ENCODE assay signal across 20 cellular contexts in genomic region chr16:72284042-72284789, GRCh38.
DNase-seq lines count a peak whose midpoint lies in the region; ATAC-seq and TF ChIP-seq lines count a peak whose summit lies in the region.
"Had no signal": no experiment of that assay in that cellular context is flagged by ENCODE, and none has a peak within 500 bp of the region (broad histone marks: within the 10 kb centered on the region; RNA-seq: fewer than 3 reads in every experiment).

No MANE protein-coding gene starts in this region.

- H3F3A ChIP-seq in PC-3 (ENCODE audit: low read length, unreplicated experiment) (no peaks in the 10 kb centered on the region), neural progenitor cell (ENCODE audit: low read depth) (no peaks in the 10 kb centered on the region)

- H3K4me1 ChIP-seq in PC-3 (ENCODE audit: insufficient read depth, low read length) (peaks cover 7% of the 10 kb centered on the region), neural progenitor cell (no peaks in the 10 kb centered on the region)
- H3K4me1 ChIP-seq: A549, Peyer's patch had no signal

- H3K27me3 ChIP-seq in PC-3 (ENCODE audit: low read length) (no peaks in the 10 kb centered on the region), neural progenitor cell (no peaks in the 10 kb centered on the region)
- H3K27me3 ChIP-seq: Peyer's patch had no signal

- H3K4me1 Mint-ChIP-seq in chondrocyte (ENCODE audit: low read depth) = peaks cover 19% of the 10 kb centered on the region
- H3K4me1 Mint-ChIP-seq in neural progenitor cell = peaks cover 6% of the 10 kb centered on the region
- H3K4me1 Mint-ChIP-seq in stimulated activated memory B cell treated with anti-CD40 and anti-IgM and Interleukin-4, amounts not matched to agents 10 μg/mL and 1 μg/mL and 100 μg/mL, for 72 hours = no peaks in the 10 kb centered on the region
- H3K4me1 Mint-ChIP-seq: CD4-positive, CD25-positive, alpha-beta regulatory T cell had no signal

- CTCF ChIA-PET in PC-3 (lab: Charles Lee) = no interaction called here

- ATAC-seq in PC-3 = peak; percentile 45; the same call in 1 of the 2 replicates
- ATAC-seq in stimulated activated memory B cell treated with anti-CD40 and anti-IgM and Interleukin-4, amounts not matched to agents 10 μg/mL and 1 μg/mL and 100 μg/mL, for 72 hours = no peak
- ATAC-seq: A549, HepG2 had no signal

- peak overlapping the region; percentile 63 for H3K27ac Mint-ChIP-seq in chondrocyte (ENCODE audit: unreplicated experiment)
- H3K27ac Mint-ChIP-seq in neural progenitor cell = peak overlapping the region; percentile 22
- H3K27ac Mint-ChIP-seq in stimulated activated memory B cell treated with anti-CD40 and anti-IgM and Interleukin-4, amounts not matched to agents 10 μg/mL and 1 μg/mL and 100 μg/mL, for 72 hours = no peak overlapping the region

- intact Hi-C loops in PC-3 (cut with micrococcal nuclease) (no loop called here), lower leg skin (cut with DNase I; ENCODE audit: low total_unique reads) (no loop called here)

- H3K9me3 Mint-ChIP-seq in chondrocyte (ENCODE audit: low read depth) = no peaks in the 10 kb centered on the region
- H3K9me3 Mint-ChIP-seq in neural progenitor cell = no peaks in the 10 kb centered on the region
- no peaks in the 10 kb centered on the region for H3K9me3 Mint-ChIP-seq in stimulated activated memory B cell treated with anti-CD40 and anti-IgM and Interleukin-4, amounts not matched to agents 10 μg/mL and 1 μg/mL and 100 μg/mL, for 72 hours

- H3K4me3 Mint-ChIP-seq in chondrocyte (ENCODE audit: unreplicated experiment) (no peak overlapping the region), neural progenitor cell (no peak overlapping the region)
- no peak overlapping the region for H3K4me3 Mint-ChIP-seq in stimulated activated memory B cell treated with anti-CD40 and anti-IgM and Interleukin-4, amounts not matched to agents 10 μg/mL and 1 μg/mL and 100 μg/mL, for 72 hours
- H3K4me3 Mint-ChIP-seq: CD4-positive, CD25-positive, alpha-beta regulatory T cell had no signal

- H3K79me2 ChIP-seq in PC-3 (ENCODE audit: low read length) = no peaks in the 10 kb centered on the region
- no peaks in the 10 kb centered on the region for H3K79me2 ChIP-seq in neural progenitor cell (ENCODE audit: low read depth)

- no peaks in the 10 kb centered on the region for H3K9me3 ChIP-seq in PC-3 (ENCODE audit: low read length)
- H3K9me3 ChIP-seq in neural progenitor cell (ENCODE audit: low read depth) = no peaks in the 10 kb centered on the region
- H3K9me3 ChIP-seq: A549, Peyer's patch had no signal

- no peaks in the 10 kb centered on the region for H3K36me3 ChIP-seq in PC-3 (ENCODE audit: low read depth, low read length)
- no peaks in the 10 kb centered on the region for H3K36me3 ChIP-seq in neural progenitor cell
- H3K36me3 ChIP-seq: Peyer's patch had no signal

- H3K27ac ChIP-seq in PC-3 (ENCODE audit: low read length) (no peak overlapping the region), neural progenitor cell (no peak overlapping the region)
- H3K27ac ChIP-seq: A549, Peyer's patch had no signal

- H3K4me2 ChIP-seq in PC-3 (ENCODE audit: low read length) (0 out of 2 replicates have a peak overlapping the region, but pooled peaks have one; percentile 16), neural progenitor cell (no peak overlapping the region)
- H3K4me2 ChIP-seq: A549 had no signal

- BruUV-seq in PC-3 (replicated peaks; lab: Mats Ljungman, UMichigan) = no TSS peak

- H2AFZ ChIP-seq in PC-3 (ENCODE audit: low read length) (no peak overlapping the region), neural progenitor cell (replicated peaks) (no peak overlapping the region)

- no peaks in the 10 kb centered on the region for H4K20me1 ChIP-seq in PC-3 (ENCODE audit: low read length)
- H4K20me1 ChIP-seq in neural progenitor cell (ENCODE audit: low read depth) = no peaks in the 10 kb centered on the region

- POLR2A ChIA-PET in PC-3 (lab: Charles Lee; ENCODE audit: unreplicated experiment) = no interaction called here

- TF ChIP-seq CTCF in PC-3 (conservative IDR thresholded peaks at IDR 0.05; ENCODE audit: low read depth, low read length) (no peak), chondrocyte (IDR thresholded peaks at IDR 0.05) (no peak), neural progenitor cell (IDR thresholded peaks at IDR 0.05) (no peak), lower leg skin (IDR thresholded peaks at IDR 0.05) (no peak)

- H3K36me3 Mint-ChIP-seq in chondrocyte (ENCODE audit: low read depth) (peaks cover 2% of the 10 kb centered on the region), neural progenitor cell (peaks cover 6% of the 10 kb centered on the region)
- no peaks in the 10 kb centered on the region for H3K36me3 Mint-ChIP-seq in stimulated activated memory B cell treated with anti-CD40 and anti-IgM and Interleukin-4, amounts not matched to agents 10 μg/mL and 1 μg/mL and 100 μg/mL, for 72 hours
- H3K36me3 Mint-ChIP-seq: CD4-positive, CD25-positive, alpha-beta regulatory T cell had no signal

- DNase-seq in Daoy (ENCODE audit: low read depth) (peak; percentile 17), PC-3 (peak; percentile 46), chondrocyte (ENCODE audit: low spot score) (no peak), neural progenitor cell (ENCODE audit: low spot score) (no peak), NCI-H345 treated with DMSO at 0.1 percent for 48 hours (lab: John Stamatoyannopoulos, UW; ENCODE audit: unreplicated experiment) (no peak), NCI-H128 (lab: John Stamatoyannopoulos, UW; ENCODE audit: unreplicated experiment) (no peak), lower leg skin (ENCODE audit: low spot score in 2 of 2) (no peak)
- DNase-seq: AML-193; CD4-positive, CD25-positive, alpha-beta regulatory T cell; GF-D8; Karpas-422; NCI-H1436 treated with DMSO at 0.1 percent for 48 hours; NCI-H2107; NCI-H226; NCI-H748 treated with DMSO at 0.1 percent for 48 hours; Peyer's patch; SHP77 had no signal

- H3K9ac ChIP-seq in PC-3 (ENCODE audit: low read length) (no peak overlapping the region), neural progenitor cell (no peak overlapping the region)

- no peaks in the 10 kb centered on the region for H3K9me2 ChIP-seq in PC-3 (replicated peaks; ENCODE audit: low read length)

- TF ChIP-seq POLR2A in lower leg skin (IDR thresholded peaks at IDR 0.05) = no peak

- WGBS in lower leg skin, 2 donors = 89% methylated on average over 13 of the region's 13 CpGs

- no peak overlapping the region for H3K4me3 ChIP-seq in PC-3 (ENCODE audit: low read length)
- H3K4me3 ChIP-seq in neural progenitor cell = no peak overlapping the region
- H3K4me3 ChIP-seq in lower leg skin (ENCODE audit: low read depth, poor library complexity, severe bottlenecking) = no peak overlapping the region
- H3K4me3 ChIP-seq: A549, Peyer's patch had no signal

- H3K27me3 Mint-ChIP-seq in chondrocyte (ENCODE audit: low read depth) = no peaks in the 10 kb centered on the region
- peaks cover 3% of the 10 kb centered on the region for H3K27me3 Mint-ChIP-seq in neural progenitor cell (ENCODE audit: insufficient read depth, low read depth)
- no peaks in the 10 kb centered on the region for H3K27me3 Mint-ChIP-seq in stimulated activated memory B cell treated with anti-CD40 and anti-IgM and Interleukin-4, amounts not matched to agents 10 μg/mL and 1 μg/mL and 100 μg/mL, for 72 hours
- H3K27me3 Mint-ChIP-seq: CD4-positive, CD25-positive, alpha-beta regulatory T cell had no signal

Comparison
In these comparisons a context has a peak if more than half of its experiments do, and no peak if none do; other contexts are left out.
1. DNase-seq: peak in Daoy (single experiment) and PC-3 (single experiment); none in chondrocyte (single experiment), neural progenitor cell (single experiment), NCI-H345 treated with DMSO at 0.1 percent for 48 hours (single experiment), NCI-H128 (single experiment) and lower leg skin (0 of 2).